1 cellular context compared by ENCODE assay signal in the genomic region with DNA sequence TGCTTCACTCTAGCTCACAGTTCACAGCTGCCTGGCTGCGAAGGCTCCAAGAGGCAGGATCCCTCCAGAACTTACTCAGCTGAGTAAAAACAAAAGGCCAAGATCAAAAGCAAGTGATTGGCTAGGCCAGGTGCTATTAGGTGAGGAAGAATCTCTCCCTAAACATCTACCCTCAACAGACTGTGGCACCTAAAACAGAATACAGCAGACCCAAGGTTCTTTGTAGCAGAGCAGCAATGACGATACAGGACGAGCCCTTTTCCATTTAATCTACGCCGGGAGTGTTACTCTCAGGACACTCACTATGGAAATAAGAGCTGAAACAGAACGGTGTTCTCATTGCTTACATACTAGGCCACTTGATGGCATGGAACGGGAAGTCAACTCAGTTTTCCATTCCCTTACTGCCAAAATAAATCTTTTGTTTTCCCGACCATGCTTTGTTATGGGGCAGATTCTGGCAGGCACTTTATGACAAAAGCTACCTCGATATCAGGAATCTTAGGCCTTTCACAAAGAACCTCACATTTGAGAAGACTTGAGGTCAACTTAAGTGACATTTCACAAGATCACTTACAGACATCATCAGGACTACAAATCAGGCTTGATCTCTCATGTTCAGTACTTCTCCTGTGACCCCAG.
A peak's percentile ranks its signal among the peaks of the same experiment; 100 is the strongest.
TF ChIP-seq lines count a peak whose summit lies in the region.

No MANE protein-coding gene starts in this region.

TF ChIP-seq in HepG2, 621 proteins besides CTCF, POLR2A, EP300 and RAD21 (continued from another document and continues in another):
- TF ChIP-seq, protein P1, sequence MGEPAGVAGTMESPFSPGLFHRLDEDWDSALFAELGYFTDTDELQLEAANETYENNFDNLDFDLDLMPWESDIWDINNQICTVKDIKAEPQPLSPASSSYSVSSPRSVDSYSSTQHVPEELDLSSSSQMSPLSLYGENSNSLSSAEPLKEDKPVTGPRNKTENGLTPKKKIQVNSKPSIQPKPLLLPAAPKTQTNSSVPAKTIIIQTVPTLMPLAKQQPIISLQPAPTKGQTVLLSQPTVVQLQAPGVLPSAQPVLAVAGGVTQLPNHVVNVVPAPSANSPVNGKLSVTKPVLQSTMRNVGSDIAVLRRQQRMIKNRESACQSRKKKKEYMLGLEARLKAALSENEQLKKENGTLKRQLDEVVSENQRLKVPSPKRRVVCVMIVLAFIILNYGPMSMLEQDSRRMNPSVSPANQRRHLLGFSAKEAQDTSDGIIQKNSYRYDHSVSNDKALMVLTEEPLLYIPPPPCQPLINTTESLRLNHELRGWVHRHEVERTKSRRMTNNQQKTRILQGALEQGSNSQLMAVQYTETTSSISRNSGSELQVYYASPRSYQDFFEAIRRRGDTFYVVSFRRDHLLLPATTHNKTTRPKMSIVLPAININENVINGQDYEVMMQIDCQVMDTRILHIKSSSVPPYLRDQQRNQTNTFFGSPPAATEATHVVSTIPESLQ (CRISPR knock-in tag; conservative IDR thresholded peaks at IDR 0.05), result no peak
- TF ChIP-seq ZNF101 (CRISPR knock-in tag; IDR thresholded peaks at IDR 0.05; ENCODE audit: borderline replicate concordance, low read depth) (no peak), AGO1 (IDR thresholded peaks at IDR 0.05; ENCODE audit: low read depth, low read length, poor library complexity, severe bottlenecking) (no peak), PAX8 (CRISPR knock-in tag; IDR thresholded peaks at IDR 0.05; ENCODE audit: borderline replicate concordance) (0 out of 2 replicates have a peak, but pooled peaks have one; percentile 12), SYNCRIP (IDR thresholded peaks at IDR 0.05; ENCODE audit: insufficient read depth, low read depth, low read length) (no peak), ZNF253 (CRISPR knock-in tag; IDR thresholded peaks at IDR 0.05; ENCODE audit: borderline replicate concordance) (no peak), SMC3 (IDR thresholded peaks at IDR 0.05; ENCODE audit: low read length) (no peak), ZNF782 (CRISPR knock-in tag; IDR thresholded peaks at IDR 0.05; ENCODE audit: borderline replicate concordance) (0 out of 2 replicates have a peak, but pooled peaks have one; percentile 10), ZNF138 (CRISPR knock-in tag; IDR thresholded peaks at IDR 0.05; ENCODE audit: low read depth) (0 out of 2 replicates have a peak, but pooled peaks have one; percentile 18), MYC (CRISPR knock-in tag; IDR thresholded peaks at IDR 0.05; ENCODE audit: borderline replicate concordance) (no peak), MXI1 (IDR thresholded peaks at IDR 0.05; ENCODE audit: borderline replicate concordance, low read depth, low read length) (no peak), PHF21A (CRISPR knock-in tag; IDR thresholded peaks at IDR 0.05) (peak; percentile 4; the same call in 1 of the 2 replicates), IRX3 (CRISPR knock-in tag; IDR thresholded peaks at IDR 0.05; ENCODE audit: borderline replicate concordance, low read depth) (no peak), ZSCAN21 (CRISPR knock-in tag; IDR thresholded peaks at IDR 0.05; ENCODE audit: borderline replicate concordance) (no peak), ZNF816 (CRISPR knock-in tag; IDR thresholded peaks at IDR 0.05; ENCODE audit: borderline replicate concordance) (no peak), CREM (IDR thresholded peaks at IDR 0.05) (no peak), CREM (CRISPR knock-in tag; IDR thresholded peaks at IDR 0.05) (no peak), SRY (CRISPR knock-in tag; IDR thresholded peaks at IDR 0.05) (no peak), ZKSCAN8 (CRISPR knock-in tag; IDR thresholded peaks at IDR 0.05; ENCODE audit: borderline replicate concordance) (no peak), TAF1 (CRISPR knock-in tag; IDR thresholded peaks at IDR 0.05) (no peak), STAT5B (CRISPR knock-in tag; IDR thresholded peaks at IDR 0.05) (no peak), ZNF552 (CRISPR knock-in tag; IDR thresholded peaks at IDR 0.05; ENCODE audit: borderline replicate concordance) (no peak), MBNL3 (CRISPR knock-in tag; conservative IDR thresholded peaks at IDR 0.05) (no peak), SNAPC2 (CRISPR knock-in tag; IDR thresholded peaks at IDR 0.05) (no peak), CEBPG (CRISPR knock-in tag; IDR thresholded peaks at IDR 0.05) (no peak), SMAD1 (CRISPR knock-in tag; IDR thresholded peaks at IDR 0.05; ENCODE audit: borderline replicate concordance, low read depth) (no peak), ZSCAN9 (CRISPR knock-in tag; IDR thresholded peaks at IDR 0.05; ENCODE audit: borderline replicate concordance) (no peak), RFXAP (CRISPR knock-in tag; IDR thresholded peaks at IDR 0.05; ENCODE audit: borderline replicate concordance) (no peak)
- TF ChIP-seq, protein P2, sequence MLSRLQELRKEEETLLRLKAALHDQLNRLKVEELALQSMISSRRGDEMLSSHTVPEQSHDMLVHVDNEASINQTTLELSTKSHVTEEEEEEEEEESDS (CRISPR knock-in tag; IDR thresholded peaks at IDR 0.05; ENCODE audit: borderline replicate concordance), result no peak
- TF ChIP-seq, protein P3, sequence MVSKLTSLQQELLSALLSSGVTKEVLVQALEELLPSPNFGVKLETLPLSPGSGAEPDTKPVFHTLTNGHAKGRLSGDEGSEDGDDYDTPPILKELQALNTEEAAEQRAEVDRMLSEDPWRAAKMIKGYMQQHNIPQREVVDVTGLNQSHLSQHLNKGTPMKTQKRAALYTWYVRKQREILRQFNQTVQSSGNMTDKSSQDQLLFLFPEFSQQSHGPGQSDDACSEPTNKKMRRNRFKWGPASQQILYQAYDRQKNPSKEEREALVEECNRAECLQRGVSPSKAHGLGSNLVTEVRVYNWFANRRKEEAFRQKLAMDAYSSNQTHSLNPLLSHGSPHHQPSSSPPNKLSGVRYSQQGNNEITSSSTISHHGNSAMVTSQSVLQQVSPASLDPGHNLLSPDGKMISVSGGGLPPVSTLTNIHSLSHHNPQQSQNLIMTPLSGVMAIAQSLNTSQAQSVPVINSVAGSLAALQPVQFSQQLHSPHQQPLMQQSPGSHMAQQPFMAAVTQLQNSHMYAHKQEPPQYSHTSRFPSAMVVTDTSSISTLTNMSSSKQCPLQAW (CRISPR knock-in tag; IDR thresholded peaks at IDR 0.05), result no peak
- TF ChIP-seq, protein P4, sequence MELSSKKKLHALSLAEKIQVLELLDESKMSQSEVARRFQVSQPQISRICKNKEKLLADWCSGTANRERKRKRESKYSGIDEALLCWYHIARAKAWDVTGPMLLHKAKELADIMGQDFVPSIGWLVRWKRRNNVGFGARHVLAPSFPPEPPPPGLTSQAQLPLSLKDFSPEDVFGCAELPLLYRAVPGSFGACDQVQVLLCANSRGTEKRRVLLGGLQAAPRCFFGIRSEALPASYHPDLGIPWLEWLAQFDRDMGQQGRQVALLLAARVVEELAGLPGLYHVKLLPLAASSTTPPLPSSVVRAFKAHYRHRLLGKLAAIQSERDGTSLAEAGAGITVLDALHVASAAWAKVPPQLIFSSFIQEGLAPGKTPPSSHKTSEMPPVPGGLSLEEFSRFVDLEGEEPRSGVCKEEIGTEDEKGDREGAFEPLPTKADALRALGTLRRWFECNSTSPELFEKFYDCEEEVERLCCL (CRISPR knock-in tag; IDR thresholded peaks at IDR 0.05; ENCODE audit: borderline replicate concordance), result no peak
- TF ChIP-seq, protein P5, sequence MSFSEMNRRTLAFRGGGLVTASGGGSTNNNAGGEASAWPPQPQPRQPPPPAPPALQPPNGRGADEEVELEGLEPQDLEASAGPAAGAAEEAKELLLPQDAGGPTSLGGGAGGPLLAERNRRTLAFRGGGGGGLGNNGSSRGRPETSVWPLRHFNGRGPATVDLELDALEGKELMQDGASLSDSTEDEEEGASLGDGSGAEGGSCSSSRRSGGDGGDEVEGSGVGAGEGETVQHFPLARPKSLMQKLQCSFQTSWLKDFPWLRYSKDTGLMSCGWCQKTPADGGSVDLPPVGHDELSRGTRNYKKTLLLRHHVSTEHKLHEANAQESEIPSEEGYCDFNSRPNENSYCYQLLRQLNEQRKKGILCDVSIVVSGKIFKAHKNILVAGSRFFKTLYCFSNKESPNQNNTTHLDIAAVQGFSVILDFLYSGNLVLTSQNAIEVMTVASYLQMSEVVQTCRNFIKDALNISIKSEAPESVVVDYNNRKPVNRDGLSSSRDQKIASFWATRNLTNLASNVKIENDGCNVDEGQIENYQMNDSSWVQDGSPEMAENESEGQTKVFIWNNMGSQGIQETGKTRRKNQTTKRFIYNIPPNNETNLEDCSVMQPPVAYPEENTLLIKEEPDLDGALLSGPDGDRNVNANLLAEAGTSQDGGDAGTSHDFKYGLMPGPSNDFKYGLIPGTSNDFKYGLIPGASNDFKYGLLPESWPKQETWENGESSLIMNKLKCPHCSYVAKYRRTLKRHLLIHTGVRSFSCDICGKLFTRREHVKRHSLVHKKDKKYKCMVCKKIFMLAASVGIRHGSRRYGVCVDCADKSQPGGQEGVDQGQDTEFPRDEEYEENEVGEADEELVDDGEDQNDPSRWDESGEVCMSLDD (CRISPR knock-in tag; IDR thresholded peaks at IDR 0.05; ENCODE audit: borderline replicate concordance), result no peak
- TF ChIP-seq, protein P6, sequence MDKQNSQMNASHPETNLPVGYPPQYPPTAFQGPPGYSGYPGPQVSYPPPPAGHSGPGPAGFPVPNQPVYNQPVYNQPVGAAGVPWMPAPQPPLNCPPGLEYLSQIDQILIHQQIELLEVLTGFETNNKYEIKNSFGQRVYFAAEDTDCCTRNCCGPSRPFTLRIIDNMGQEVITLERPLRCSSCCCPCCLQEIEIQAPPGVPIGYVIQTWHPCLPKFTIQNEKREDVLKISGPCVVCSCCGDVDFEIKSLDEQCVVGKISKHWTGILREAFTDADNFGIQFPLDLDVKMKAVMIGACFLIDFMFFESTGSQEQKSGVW (CRISPR knock-in tag; IDR thresholded peaks at IDR 0.05; ENCODE audit: borderline replicate concordance), result no peak
- TF ChIP-seq, protein P7, sequence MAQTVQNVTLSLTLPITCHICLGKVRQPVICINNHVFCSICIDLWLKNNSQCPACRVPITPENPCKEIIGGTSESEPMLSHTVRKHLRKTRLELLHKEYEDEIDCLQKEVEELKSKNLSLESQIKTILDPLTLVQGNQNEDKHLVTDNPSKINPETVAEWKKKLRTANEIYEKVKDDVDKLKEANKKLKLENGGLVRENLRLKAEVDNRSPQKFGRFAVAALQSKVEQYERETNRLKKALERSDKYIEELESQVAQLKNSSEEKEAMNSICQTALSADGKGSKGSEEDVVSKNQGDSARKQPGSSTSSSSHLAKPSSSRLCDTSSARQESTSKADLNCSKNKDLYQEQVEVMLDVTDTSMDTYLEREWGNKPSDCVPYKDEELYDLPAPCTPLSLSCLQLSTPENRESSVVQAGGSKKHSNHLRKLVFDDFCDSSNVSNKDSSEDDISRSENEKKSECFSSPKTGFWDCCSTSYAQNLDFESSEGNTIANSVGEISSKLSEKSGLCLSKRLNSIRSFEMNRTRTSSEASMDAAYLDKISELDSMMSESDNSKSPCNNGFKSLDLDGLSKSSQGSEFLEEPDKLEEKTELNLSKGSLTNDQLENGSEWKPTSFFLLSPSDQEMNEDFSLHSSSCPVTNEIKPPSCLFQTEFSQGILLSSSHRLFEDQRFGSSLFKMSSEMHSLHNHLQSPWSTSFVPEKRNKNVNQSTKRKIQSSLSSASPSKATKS (CRISPR knock-in tag; IDR thresholded peaks at IDR 0.05), result no peak
- TF ChIP-seq, protein P8, sequence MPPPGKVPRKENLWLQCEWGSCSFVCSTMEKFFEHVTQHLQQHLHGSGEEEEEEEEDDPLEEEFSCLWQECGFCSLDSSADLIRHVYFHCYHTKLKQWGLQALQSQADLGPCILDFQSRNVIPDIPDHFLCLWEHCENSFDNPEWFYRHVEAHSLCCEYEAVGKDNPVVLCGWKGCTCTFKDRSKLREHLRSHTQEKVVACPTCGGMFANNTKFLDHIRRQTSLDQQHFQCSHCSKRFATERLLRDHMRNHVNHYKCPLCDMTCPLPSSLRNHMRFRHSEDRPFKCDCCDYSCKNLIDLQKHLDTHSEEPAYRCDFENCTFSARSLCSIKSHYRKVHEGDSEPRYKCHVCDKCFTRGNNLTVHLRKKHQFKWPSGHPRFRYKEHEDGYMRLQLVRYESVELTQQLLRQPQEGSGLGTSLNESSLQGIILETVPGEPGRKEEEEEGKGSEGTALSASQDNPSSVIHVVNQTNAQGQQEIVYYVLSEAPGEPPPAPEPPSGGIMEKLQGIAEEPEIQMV (CRISPR knock-in tag; IDR thresholded peaks at IDR 0.05; ENCODE audit: low read depth), result no peak
- TF ChIP-seq, protein P9, sequence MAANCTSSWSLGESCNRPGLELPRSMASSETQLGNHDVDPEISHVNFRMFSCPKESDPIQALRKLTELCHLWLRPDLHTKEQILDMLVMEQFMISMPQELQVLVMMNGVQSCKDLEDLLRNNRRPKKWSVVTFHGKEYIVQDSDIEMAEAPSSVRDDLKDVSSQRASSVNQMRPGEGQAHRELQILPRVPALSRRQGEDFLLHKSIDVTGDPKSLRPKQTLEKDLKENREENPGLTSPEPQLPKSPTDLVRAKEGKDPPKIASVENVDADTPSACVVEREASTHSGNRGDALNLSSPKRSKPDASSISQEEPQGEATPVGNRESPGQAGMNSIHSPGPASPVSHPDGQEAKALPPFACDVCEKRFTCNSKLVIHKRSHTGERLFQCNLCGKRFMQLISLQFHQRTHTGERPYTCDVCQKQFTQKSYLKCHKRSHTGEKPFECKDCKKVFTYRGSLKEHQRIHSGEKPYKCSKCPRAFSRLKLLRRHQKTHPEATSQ (CRISPR knock-in tag; IDR thresholded peaks at IDR 0.05; ENCODE audit: borderline replicate concordance), result no peak
- TF ChIP-seq, protein P10, sequence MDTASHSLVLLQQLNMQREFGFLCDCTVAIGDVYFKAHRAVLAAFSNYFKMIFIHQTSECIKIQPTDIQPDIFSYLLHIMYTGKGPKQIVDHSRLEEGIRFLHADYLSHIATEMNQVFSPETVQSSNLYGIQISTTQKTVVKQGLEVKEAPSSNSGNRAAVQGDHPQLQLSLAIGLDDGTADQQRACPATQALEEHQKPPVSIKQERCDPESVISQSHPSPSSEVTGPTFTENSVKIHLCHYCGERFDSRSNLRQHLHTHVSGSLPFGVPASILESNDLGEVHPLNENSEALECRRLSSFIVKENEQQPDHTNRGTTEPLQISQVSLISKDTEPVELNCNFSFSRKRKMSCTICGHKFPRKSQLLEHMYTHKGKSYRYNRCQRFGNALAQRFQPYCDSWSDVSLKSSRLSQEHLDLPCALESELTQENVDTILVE (CRISPR knock-in tag; IDR thresholded peaks at IDR 0.05), result 0 out of 2 replicates have a peak, but pooled peaks have one; percentile 7
- TF ChIP-seq, protein P11, sequence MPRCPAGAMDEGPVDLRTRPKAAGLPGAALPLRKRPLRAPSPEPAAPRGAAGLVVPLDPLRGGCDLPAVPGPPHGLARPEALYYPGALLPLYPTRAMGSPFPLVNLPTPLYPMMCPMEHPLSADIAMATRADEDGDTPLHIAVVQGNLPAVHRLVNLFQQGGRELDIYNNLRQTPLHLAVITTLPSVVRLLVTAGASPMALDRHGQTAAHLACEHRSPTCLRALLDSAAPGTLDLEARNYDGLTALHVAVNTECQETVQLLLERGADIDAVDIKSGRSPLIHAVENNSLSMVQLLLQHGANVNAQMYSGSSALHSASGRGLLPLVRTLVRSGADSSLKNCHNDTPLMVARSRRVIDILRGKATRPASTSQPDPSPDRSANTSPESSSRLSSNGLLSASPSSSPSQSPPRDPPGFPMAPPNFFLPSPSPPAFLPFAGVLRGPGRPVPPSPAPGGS (CRISPR knock-in tag; IDR thresholded peaks at IDR 0.05), result no peak
- TF ChIP-seq, protein P12, sequence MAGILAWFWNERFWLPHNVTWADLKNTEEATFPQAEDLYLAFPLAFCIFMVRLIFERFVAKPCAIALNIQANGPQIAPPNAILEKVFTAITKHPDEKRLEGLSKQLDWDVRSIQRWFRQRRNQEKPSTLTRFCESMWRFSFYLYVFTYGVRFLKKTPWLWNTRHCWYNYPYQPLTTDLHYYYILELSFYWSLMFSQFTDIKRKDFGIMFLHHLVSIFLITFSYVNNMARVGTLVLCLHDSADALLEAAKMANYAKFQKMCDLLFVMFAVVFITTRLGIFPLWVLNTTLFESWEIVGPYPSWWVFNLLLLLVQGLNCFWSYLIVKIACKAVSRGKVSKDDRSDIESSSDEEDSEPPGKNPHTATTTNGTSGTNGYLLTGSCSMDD (CRISPR knock-in tag; IDR thresholded peaks at IDR 0.05), result no peak
